11 cellular contexts compared by ENCODE assay signal in genomic region chr3:157428957-157429356, GRCh38. TPM values are rescaled to one million over a fixed set of nuclear protein-coding genes. Genes with fewer than 3 reads are reported as not detected.
"Had no signal": no experiment of that assay in that cellular context is flagged by ENCODE, and none has a peak within 500 bp of the region (broad histone marks: within the 10 kb centered on the region; RNA-seq: fewer than 3 reads in every experiment).

No MANE protein-coding gene starts in this region.

- H3K4me3 Mint-ChIP-seq: activated B cell treated with CpG ODN at 0.5 μM for 24 hours; activated CD4-positive, alpha-beta T cell treated with anti-CD3 and anti-CD28 coated beads, Interleukin-2, amount 10 ng/mL, durations not matched to agents 7 days and 5 days; endodermal cell; naive thymus-derived CD8-positive, alpha-beta T cell; stimulated activated naive CD8-positive, alpha-beta T cell treated with anti-CD3 and anti-CD28 coated beads, Interleukin-15, amount 100 ng/mL, for 72 hours had no signal

- DNase-seq: activated B cell treated with CpG ODN at 0.5 μM for 24 hours; activated CD4-positive, alpha-beta T cell treated with anti-CD3 and anti-CD28 coated beads, Interleukin-2, amount 10 ng/mL, durations not matched to agents 7 days and 5 days; activated CD8-positive, alpha-beta memory T cell treated with anti-CD3 and anti-CD28 coated beads for 24 hours; activated naive CD4-positive, alpha-beta T cell treated with anti-CD3 and anti-CD28 coated beads, Interleukin-2, amount 50 U/mL, for 16 hours; endodermal cell; left cardiac atrium; mucosa of descending colon; naive thymus-derived CD8-positive, alpha-beta T cell; stimulated activated CD4-positive, alpha-beta T cell treated with anti-CD3 and anti-CD28 coated beads, Interleukin-4, amount 100 ng/mL, for 4 hours; stimulated activated naive CD8-positive, alpha-beta T cell treated with anti-CD3 and anti-CD28 coated beads, Interleukin-15, amount 100 ng/mL, for 72 hours; T1000 had no signal

- H3K27me3 Mint-ChIP-seq: activated B cell treated with CpG ODN at 0.5 μM for 24 hours had no signal

- ATAC-seq: left cardiac atrium; mucosa of descending colon; naive thymus-derived CD8-positive, alpha-beta T cell had no signal

- H3K4me1 Mint-ChIP-seq: activated B cell treated with CpG ODN at 0.5 μM for 24 hours; activated CD4-positive, alpha-beta T cell treated with anti-CD3 and anti-CD28 coated beads, Interleukin-2, amount 10 ng/mL, durations not matched to agents 7 days and 5 days; endodermal cell; naive thymus-derived CD8-positive, alpha-beta T cell; stimulated activated naive CD8-positive, alpha-beta T cell treated with anti-CD3 and anti-CD28 coated beads, Interleukin-15, amount 100 ng/mL, for 72 hours had no signal

- H3K27ac Mint-ChIP-seq: activated B cell treated with CpG ODN at 0.5 μM for 24 hours; activated CD4-positive, alpha-beta T cell treated with anti-CD3 and anti-CD28 coated beads, Interleukin-2, amount 10 ng/mL, durations not matched to agents 7 days and 5 days; endodermal cell; naive thymus-derived CD8-positive, alpha-beta T cell; stimulated activated naive CD8-positive, alpha-beta T cell treated with anti-CD3 and anti-CD28 coated beads, Interleukin-15, amount 100 ng/mL, for 72 hours had no signal

- H3K9me3 Mint-ChIP-seq: activated CD4-positive, alpha-beta T cell treated with anti-CD3 and anti-CD28 coated beads, Interleukin-2, amount 10 ng/mL, durations not matched to agents 7 days and 5 days had no signal

RNA-seq across cellular contexts. Expression of gene PTX3, which starts 7.7 kb away (rescaled TPM):
- total RNA-seq: activated B cell treated with CpG ODN at 0.5 μM for 24 hours had no signal
